Comparison of ENCODE assay signal across 1 cellular context in genomic region chr7:12715372-12716133, GRCh38.
TF ChIP-seq lines count a peak whose summit lies in the region.

No MANE protein-coding gene starts in this region.

TF ChIP-seq in GM23338, 12 proteins besides CTCF, POLR2A, EP300 and RAD21 (continued from another document):
- TF ChIP-seq, protein P1, sequence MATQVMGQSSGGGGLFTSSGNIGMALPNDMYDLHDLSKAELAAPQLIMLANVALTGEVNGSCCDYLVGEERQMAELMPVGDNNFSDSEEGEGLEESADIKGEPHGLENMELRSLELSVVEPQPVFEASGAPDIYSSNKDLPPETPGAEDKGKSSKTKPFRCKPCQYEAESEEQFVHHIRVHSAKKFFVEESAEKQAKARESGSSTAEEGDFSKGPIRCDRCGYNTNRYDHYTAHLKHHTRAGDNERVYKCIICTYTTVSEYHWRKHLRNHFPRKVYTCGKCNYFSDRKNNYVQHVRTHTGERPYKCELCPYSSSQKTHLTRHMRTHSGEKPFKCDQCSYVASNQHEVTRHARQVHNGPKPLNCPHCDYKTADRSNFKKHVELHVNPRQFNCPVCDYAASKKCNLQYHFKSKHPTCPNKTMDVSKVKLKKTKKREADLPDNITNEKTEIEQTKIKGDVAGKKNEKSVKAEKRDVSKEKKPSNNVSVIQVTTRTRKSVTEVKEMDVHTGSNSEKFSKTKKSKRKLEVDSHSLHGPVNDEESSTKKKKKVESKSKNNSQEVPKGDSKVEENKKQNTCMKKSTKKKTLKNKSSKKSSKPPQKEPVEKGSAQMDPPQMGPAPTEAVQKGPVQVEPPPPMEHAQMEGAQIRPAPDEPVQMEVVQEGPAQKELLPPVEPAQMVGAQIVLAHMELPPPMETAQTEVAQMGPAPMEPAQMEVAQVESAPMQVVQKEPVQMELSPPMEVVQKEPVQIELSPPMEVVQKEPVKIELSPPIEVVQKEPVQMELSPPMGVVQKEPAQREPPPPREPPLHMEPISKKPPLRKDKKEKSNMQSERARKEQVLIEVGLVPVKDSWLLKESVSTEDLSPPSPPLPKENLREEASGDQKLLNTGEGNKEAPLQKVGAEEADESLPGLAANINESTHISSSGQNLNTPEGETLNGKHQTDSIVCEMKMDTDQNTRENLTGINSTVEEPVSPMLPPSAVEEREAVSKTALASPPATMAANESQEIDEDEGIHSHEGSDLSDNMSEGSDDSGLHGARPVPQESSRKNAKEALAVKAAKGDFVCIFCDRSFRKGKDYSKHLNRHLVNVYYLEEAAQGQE (IDR thresholded peaks at IDR 0.05; ENCODE audit: unreplicated experiment): no peak
- no peak for TF ChIP-seq EZH2 (IDR thresholded peaks at IDR 0.05; ENCODE audit: low read depth, unreplicated experiment)
TF ChIP-seq in GM23338: peak in this region for 2.
